Comparison of ENCODE assay signal across 1 cellular context in the genomic region with DNA sequence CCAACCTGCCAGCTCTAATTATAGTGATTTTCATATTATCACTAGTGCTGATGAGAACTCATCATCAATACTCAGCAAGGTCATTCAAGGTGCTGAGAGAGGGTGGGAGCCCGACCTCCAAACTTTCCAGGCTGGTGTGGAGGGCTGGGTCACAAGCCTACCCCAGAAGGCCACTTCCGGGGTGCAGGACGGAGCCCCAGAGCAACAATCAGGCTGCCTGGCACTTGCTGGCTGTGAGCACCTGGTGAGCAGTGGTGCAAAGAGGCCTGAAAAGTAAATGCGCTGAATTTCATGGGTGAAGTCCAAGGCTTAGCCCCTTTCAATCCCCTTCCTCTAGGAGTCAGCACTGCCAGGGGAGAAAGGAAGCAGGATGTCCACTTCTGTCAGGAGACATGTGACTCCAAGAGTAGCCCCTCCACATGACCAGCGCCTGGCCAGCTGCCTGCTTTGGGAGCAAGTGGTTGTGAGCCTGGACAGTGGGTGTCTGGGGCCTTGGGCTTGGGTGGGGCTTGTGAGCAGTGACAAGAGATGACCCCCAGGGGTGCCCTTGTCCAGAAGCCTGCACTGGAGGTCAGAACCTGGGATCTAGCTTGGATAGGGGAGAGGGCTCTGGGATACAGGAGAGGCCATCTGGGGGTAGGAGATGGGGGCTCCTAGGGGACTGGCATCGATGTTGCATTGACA.
TF ChIP-seq lines count a peak whose summit lies in the region.

No MANE protein-coding gene starts in this region.

TF ChIP-seq in GM12878, 131 proteins besides CTCF, POLR2A, EP300 and RAD21 (continued from another document):
- TF ChIP-seq CBX5 (IDR thresholded peaks at IDR 0.05; ENCODE audit: low read depth) (no peak), NR2F1 (conservative IDR thresholded peaks at IDR 0.05) (no peak; the same call in 1 of the 2 replicates), YY1 (IDR thresholded peaks at IDR 0.05; ENCODE audit: low read depth, low read length) (no peak)
- TF ChIP-seq, protein P1, sequence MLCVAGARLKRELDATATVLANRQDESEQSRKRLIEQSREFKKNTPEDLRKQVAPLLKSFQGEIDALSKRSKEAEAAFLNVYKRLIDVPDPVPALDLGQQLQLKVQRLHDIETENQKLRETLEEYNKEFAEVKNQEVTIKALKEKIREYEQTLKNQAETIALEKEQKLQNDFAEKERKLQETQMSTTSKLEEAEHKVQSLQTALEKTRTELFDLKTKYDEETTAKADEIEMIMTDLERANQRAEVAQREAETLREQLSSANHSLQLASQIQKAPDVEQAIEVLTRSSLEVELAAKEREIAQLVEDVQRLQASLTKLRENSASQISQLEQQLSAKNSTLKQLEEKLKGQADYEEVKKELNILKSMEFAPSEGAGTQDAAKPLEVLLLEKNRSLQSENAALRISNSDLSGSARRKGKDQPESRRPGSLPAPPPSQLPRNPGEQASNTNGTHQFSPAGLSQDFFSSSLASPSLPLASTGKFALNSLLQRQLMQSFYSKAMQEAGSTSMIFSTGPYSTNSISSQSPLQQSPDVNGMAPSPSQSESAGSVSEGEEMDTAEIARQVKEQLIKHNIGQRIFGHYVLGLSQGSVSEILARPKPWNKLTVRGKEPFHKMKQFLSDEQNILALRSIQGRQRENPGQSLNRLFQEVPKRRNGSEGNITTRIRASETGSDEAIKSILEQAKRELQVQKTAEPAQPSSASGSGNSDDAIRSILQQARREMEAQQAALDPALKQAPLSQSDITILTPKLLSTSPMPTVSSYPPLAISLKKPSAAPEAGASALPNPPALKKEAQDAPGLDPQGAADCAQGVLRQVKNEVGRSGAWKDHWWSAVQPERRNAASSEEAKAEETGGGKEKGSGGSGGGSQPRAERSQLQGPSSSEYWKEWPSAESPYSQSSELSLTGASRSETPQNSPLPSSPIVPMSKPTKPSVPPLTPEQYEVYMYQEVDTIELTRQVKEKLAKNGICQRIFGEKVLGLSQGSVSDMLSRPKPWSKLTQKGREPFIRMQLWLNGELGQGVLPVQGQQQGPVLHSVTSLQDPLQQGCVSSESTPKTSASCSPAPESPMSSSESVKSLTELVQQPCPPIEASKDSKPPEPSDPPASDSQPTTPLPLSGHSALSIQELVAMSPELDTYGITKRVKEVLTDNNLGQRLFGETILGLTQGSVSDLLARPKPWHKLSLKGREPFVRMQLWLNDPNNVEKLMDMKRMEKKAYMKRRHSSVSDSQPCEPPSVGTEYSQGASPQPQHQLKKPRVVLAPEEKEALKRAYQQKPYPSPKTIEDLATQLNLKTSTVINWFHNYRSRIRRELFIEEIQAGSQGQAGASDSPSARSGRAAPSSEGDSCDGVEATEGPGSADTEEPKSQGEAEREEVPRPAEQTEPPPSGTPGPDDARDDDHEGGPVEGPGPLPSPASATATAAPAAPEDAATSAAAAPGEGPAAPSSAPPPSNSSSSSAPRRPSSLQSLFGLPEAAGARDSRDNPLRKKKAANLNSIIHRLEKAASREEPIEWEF (IDR thresholded peaks at IDR 0.05; ENCODE audit: insufficient replicate concordance, low read depth, low read length), result no peak
